Comparison of ENCODE assay signal across 2 cellular contexts in the genomic region with DNA sequence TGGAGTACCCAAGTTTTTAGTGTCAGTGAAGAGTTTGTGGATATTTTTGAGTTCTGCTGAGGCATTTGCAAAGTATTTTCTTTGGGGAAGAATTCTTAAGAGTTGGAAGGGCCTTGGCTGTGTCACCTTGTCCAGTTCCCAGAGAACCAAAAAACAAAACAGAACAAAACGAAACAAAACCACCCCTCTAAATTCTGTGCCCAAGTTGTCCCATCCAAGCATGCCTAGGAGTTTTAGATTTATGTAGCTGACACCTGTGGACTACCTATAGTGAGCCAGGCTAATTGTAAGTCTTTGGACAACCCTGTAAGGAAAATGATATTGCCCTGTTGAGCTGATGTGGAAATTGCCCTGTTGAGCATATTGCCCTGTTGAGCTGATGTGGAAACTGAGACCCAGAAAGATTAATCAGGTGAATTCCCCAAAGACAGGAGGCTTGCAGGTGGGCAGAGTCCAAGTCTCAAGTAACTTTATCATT.
TF ChIP-seq lines count a peak whose summit lies in the region.

No MANE protein-coding gene starts in this region.

TF ChIP-seq in H1, 55 proteins besides CTCF, POLR2A, EP300 and RAD21:
- no peak for TF ChIP-seq BCL11A (IDR thresholded peaks at IDR 0.05; ENCODE audit: low read depth in 2 of 2, low read length in 2 of 2)
- TF ChIP-seq RNF2 (IDR thresholded peaks at IDR 0.05; ENCODE audit: borderline replicate concordance, low read depth, low read length, missing control alignments, poor library complexity, severe bottlenecking), result no peak
- TF ChIP-seq ZNF274 (IDR thresholded peaks at IDR 0.05; ENCODE audit: borderline replicate concordance, extremely low read depth, low read length), result no peak
- TF ChIP-seq, protein P1, sequence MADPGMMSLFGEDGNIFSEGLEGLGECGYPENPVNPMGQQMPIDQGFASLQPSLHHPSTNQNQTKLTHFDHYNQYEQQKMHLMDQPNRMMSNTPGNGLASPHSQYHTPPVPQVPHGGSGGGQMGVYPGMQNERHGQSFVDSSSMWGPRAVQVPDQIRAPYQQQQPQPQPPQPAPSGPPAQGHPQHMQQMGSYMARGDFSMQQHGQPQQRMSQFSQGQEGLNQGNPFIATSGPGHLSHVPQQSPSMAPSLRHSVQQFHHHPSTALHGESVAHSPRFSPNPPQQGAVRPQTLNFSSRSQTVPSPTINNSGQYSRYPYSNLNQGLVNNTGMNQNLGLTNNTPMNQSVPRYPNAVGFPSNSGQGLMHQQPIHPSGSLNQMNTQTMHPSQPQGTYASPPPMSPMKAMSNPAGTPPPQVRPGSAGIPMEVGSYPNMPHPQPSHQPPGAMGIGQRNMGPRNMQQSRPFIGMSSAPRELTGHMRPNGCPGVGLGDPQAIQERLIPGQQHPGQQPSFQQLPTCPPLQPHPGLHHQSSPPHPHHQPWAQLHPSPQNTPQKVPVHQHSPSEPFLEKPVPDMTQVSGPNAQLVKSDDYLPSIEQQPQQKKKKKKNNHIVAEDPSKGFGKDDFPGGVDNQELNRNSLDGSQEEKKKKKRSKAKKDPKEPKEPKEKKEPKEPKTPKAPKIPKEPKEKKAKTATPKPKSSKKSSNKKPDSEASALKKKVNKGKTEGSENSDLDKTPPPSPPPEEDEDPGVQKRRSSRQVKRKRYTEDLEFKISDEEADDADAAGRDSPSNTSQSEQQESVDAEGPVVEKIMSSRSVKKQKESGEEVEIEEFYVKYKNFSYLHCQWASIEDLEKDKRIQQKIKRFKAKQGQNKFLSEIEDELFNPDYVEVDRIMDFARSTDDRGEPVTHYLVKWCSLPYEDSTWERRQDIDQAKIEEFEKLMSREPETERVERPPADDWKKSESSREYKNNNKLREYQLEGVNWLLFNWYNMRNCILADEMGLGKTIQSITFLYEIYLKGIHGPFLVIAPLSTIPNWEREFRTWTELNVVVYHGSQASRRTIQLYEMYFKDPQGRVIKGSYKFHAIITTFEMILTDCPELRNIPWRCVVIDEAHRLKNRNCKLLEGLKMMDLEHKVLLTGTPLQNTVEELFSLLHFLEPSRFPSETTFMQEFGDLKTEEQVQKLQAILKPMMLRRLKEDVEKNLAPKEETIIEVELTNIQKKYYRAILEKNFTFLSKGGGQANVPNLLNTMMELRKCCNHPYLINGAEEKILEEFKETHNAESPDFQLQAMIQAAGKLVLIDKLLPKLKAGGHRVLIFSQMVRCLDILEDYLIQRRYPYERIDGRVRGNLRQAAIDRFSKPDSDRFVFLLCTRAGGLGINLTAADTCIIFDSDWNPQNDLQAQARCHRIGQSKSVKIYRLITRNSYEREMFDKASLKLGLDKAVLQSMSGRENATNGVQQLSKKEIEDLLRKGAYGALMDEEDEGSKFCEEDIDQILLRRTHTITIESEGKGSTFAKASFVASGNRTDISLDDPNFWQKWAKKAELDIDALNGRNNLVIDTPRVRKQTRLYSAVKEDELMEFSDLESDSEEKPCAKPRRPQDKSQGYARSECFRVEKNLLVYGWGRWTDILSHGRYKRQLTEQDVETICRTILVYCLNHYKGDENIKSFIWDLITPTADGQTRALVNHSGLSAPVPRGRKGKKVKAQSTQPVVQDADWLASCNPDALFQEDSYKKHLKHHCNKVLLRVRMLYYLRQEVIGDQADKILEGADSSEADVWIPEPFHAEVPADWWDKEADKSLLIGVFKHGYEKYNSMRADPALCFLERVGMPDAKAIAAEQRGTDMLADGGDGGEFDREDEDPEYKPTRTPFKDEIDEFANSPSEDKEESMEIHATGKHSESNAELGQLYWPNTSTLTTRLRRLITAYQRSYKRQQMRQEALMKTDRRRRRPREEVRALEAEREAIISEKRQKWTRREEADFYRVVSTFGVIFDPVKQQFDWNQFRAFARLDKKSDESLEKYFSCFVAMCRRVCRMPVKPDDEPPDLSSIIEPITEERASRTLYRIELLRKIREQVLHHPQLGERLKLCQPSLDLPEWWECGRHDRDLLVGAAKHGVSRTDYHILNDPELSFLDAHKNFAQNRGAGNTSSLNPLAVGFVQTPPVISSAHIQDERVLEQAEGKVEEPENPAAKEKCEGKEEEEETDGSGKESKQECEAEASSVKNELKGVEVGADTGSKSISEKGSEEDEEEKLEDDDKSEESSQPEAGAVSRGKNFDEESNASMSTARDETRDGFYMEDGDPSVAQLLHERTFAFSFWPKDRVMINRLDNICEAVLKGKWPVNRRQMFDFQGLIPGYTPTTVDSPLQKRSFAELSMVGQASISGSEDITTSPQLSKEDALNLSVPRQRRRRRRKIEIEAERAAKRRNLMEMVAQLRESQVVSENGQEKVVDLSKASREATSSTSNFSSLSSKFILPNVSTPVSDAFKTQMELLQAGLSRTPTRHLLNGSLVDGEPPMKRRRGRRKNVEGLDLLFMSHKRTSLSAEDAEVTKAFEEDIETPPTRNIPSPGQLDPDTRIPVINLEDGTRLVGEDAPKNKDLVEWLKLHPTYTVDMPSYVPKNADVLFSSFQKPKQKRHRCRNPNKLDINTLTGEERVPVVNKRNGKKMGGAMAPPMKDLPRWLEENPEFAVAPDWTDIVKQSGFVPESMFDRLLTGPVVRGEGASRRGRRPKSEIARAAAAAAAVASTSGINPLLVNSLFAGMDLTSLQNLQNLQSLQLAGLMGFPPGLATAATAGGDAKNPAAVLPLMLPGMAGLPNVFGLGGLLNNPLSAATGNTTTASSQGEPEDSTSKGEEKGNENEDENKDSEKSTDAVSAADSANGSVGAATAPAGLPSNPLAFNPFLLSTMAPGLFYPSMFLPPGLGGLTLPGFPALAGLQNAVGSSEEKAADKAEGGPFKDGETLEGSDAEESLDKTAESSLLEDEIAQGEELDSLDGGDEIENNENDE (IDR thresholded peaks at IDR 0.05; ENCODE audit: insufficient replicate concordance, low read length), result no peak
- no peak for TF ChIP-seq SRF (IDR thresholded peaks at IDR 0.05; ENCODE audit: low read depth, low read length)
- TF ChIP-seq GABPA (IDR thresholded peaks at IDR 0.05; ENCODE audit: borderline replicate concordance, insufficient read depth, low read length), result no peak
- no peak for TF ChIP-seq POLR2AphosphoS5 (IDR thresholded peaks at IDR 0.05; ENCODE audit: low read depth, low read length)
- no peak for TF ChIP-seq RFX5 (IDR thresholded peaks at IDR 0.05; ENCODE audit: borderline replicate concordance, low read depth, low read length)
- no peak for TF ChIP-seq TCF12 (IDR thresholded peaks at IDR 0.05; ENCODE audit: low read depth, low read length)
- TF ChIP-seq KDM4A (IDR thresholded peaks at IDR 0.05; ENCODE audit: low read depth, low read length, severe bottlenecking), result no peak
- TF ChIP-seq GTF2F1 (IDR thresholded peaks at IDR 0.05; ENCODE audit: borderline replicate concordance, low read depth, low read length), result no peak
- TF ChIP-seq POU5F1 (IDR thresholded peaks at IDR 0.05; ENCODE audit: low read depth, low read length), result no peak
- TF ChIP-seq RXRA (IDR thresholded peaks at IDR 0.05; ENCODE audit: insufficient read depth, low read depth, low read length), result no peak
- no peak for TF ChIP-seq SAP30 (IDR thresholded peaks at IDR 0.05; ENCODE audit: insufficient read depth, insufficient replicate concordance, low read length)

TF ChIP-seq in neural cell, 6 proteins besides CTCF, POLR2A, EP300 and RAD21:
- no peak for TF ChIP-seq POLR2AphosphoS5 (IDR thresholded peaks at IDR 0.05)
- TF ChIP-seq, protein P2, sequence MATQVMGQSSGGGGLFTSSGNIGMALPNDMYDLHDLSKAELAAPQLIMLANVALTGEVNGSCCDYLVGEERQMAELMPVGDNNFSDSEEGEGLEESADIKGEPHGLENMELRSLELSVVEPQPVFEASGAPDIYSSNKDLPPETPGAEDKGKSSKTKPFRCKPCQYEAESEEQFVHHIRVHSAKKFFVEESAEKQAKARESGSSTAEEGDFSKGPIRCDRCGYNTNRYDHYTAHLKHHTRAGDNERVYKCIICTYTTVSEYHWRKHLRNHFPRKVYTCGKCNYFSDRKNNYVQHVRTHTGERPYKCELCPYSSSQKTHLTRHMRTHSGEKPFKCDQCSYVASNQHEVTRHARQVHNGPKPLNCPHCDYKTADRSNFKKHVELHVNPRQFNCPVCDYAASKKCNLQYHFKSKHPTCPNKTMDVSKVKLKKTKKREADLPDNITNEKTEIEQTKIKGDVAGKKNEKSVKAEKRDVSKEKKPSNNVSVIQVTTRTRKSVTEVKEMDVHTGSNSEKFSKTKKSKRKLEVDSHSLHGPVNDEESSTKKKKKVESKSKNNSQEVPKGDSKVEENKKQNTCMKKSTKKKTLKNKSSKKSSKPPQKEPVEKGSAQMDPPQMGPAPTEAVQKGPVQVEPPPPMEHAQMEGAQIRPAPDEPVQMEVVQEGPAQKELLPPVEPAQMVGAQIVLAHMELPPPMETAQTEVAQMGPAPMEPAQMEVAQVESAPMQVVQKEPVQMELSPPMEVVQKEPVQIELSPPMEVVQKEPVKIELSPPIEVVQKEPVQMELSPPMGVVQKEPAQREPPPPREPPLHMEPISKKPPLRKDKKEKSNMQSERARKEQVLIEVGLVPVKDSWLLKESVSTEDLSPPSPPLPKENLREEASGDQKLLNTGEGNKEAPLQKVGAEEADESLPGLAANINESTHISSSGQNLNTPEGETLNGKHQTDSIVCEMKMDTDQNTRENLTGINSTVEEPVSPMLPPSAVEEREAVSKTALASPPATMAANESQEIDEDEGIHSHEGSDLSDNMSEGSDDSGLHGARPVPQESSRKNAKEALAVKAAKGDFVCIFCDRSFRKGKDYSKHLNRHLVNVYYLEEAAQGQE (IDR thresholded peaks at IDR 0.05; ENCODE audit: borderline replicate concordance), result no peak
- no peak for TF ChIP-seq MXI1 (conservative IDR thresholded peaks at IDR 0.05; ENCODE audit: poor library complexity, severe bottlenecking)
- no peak for TF ChIP-seq SMC3 (conservative IDR thresholded peaks at IDR 0.05; ENCODE audit: poor library complexity)
- TF ChIP-seq TAF1 (IDR thresholded peaks at IDR 0.05; ENCODE audit: low read depth), result no peak
- TF ChIP-seq EZH2 (IDR thresholded peaks at IDR 0.05; ENCODE audit: borderline replicate concordance, insufficient read depth, low read length, poor library complexity, severe bottlenecking), result no peak
